11 cellular contexts compared by ENCODE assay signal in the genomic region with DNA sequence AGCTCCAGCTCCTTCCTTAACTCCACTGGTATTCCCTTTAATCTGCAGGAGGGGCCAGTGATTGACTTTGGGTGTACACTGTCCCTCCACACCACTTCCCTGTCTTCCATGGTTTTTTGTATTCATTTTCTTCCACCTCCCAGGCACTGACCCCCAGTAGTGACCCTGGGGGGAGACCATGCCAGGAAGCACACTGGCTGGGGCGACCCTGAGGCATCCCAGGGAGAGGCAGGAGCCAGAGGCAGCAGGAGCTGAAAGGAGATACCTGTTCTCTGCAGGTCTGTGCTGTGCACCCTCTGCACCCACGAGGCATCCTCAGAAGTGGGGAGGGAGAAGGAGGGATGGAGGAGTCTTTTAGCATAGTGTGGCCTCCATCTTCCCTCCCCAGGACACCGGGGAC. TPM values are rescaled to one million over a fixed set of nuclear protein-coding genes. Genes with fewer than 3 reads are reported as not detected.
"Had no signal": no experiment of that assay in that cellular context is flagged by ENCODE, and none has a peak within 500 bp of the region (broad histone marks: within the 10 kb centered on the region; RNA-seq: fewer than 3 reads in every experiment).

No MANE protein-coding gene starts in this region.

- H3K9me3 ChIP-seq: HAP-1 had no signal

- H3K36me3 ChIP-seq: HAP-1 had no signal

- H3K4me3 ChIP-seq: GM23248, HAP-1 had no signal

- H3K27ac ChIP-seq: GM23248, HL-60 had no signal

- ATAC-seq: HCT116, HepG2 had no signal

- H3K4me1 ChIP-seq: HAP-1 had no signal

- H2AFZ ChIP-seq: GM23248 had no signal

- DNase-seq: GM23248, GOT3, H7, KBM-7 had no signal

- H3K9ac ChIP-seq: GM23248 had no signal

RNA-seq across cellular contexts. Expression of a gene that starts 27.6 kb away (rescaled TPM):
- total RNA-seq: GM23248, H4, HepG2, HT1080 had no signal
- polyA plus RNA-seq: GM23248, HepG2, IgD-negative memory B cell had no signal
